15 cellular contexts compared by ENCODE assay signal in the genomic region with DNA sequence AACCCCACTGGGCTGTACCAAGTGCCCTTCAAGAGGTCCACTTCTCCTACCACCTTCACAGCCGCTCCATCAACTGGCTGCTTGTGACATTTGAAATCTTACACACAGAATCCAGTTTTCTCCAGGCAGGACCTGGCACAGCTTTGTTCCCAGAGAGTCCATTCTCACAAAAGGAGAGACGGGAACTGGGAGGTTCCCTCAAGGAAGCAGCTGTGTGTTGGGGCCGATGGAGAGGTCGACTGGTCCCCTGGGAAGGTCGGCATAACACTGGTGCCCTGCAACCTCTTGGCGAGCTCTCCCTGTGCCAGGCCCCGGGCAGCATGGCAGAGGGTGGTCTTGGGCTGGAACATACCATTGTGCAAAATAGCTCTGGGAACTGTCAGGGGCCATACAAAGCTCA. TPM values are rescaled to one million over a fixed set of nuclear protein-coding genes. Genes with fewer than 3 reads are reported as not detected.
DNase-seq lines count a peak whose midpoint lies in the region; ATAC-seq and TF ChIP-seq lines count a peak whose summit lies in the region.
"Had no signal": no experiment of that assay in that cellular context is flagged by ENCODE, and none has a peak within 500 bp of the region (broad histone marks: within the 10 kb centered on the region; RNA-seq: fewer than 3 reads in every experiment).

No MANE protein-coding gene starts in this region.

- H3K36me3 ChIP-seq in DND-41 (ENCODE audit: insufficient read depth, low read length) = no peaks in the 10 kb centered on the region
- H3K36me3 ChIP-seq in heart right ventricle = no peaks in the 10 kb centered on the region
- no peaks in the 10 kb centered on the region for H3K36me3 ChIP-seq in stomach
- H3K36me3 ChIP-seq: pancreas had no signal

- H3K27me3 ChIP-seq in DND-41 (ENCODE audit: insufficient read depth, low read length, poor library complexity) = no peaks in the 10 kb centered on the region
- H3K27me3 ChIP-seq in heart right ventricle = no peaks in the 10 kb centered on the region
- no peaks in the 10 kb centered on the region for H3K27me3 ChIP-seq in stomach
- H3K27me3 ChIP-seq: pancreas had no signal

- no peaks in the 10 kb centered on the region for H3K27me3 Mint-ChIP-seq in activated CD4-positive, alpha-beta memory T cell treated with anti-CD3 and anti-CD28 coated beads, Interleukin-2, amount 10 ng/mL, durations not matched to agents 7 days and 5 days

- H4K20me1 ChIP-seq in DND-41 (ENCODE audit: insufficient read depth, low read length) = peaks cover 91% of the 10 kb centered on the region

- POLR2A ChIA-PET in activated CD4-positive, alpha-beta memory T cell treated with anti-CD3 and anti-CD28 coated beads, Interleukin-2, amount 10 ng/mL, durations not matched to agents 7 days and 5 days (lab: Charles Lee) = interaction anchor here (0.9 to 4.0 kb wide), 2 partner anchors 20 to 57 kb away, joined by 3 to 17 read pairs; a partner anchor contains a TSS

- H3K4me1 ChIP-seq in DND-41 (ENCODE audit: insufficient read depth, low read length) (peaks cover 11% of the 10 kb centered on the region), heart right ventricle (peaks cover 63 to 100% (median 94%) of the 10 kb centered on the region in 9 donors), stomach (peaks cover 83 to 100% (median 97%) of the 10 kb centered on the region in 4 donors)

- intact Hi-C loops in heart right ventricle (cut with DNase I) = loop anchor here in 2 of 10 donors (5.0 kb wide), 2 partner anchors 33 to 38 kb away; no protein-coding TSS in a partner anchor
- intact Hi-C loops in stomach (cut with DNase I; ENCODE audit: low total_unique reads) = no loop called here

- no peaks in the 10 kb centered on the region for H3K9me3 Mint-ChIP-seq in activated CD4-positive, alpha-beta memory T cell treated with anti-CD3 and anti-CD28 coated beads, Interleukin-2, amount 10 ng/mL, durations not matched to agents 7 days and 5 days

- H2AFZ ChIP-seq in DND-41 (ENCODE audit: low read depth, low read length) = no peak overlapping the region

- H3K4me2 ChIP-seq in DND-41 (ENCODE audit: insufficient read depth, low read length) = no peak overlapping the region

- no peak overlapping the region for H3K9ac ChIP-seq in DND-41 (ENCODE audit: low read depth, low read length)

- no peaks in the 10 kb centered on the region for H3K9me3 ChIP-seq in DND-41 (ENCODE audit: insufficient read depth, low read length, severe bottlenecking)
- no peaks in the 10 kb centered on the region for H3K9me3 ChIP-seq in heart right ventricle
- no peaks in the 10 kb centered on the region for H3K9me3 ChIP-seq in stomach
- H3K9me3 ChIP-seq: pancreas had no signal

- 22 to 30% methylated on average over 7 of the region's 7 CpGs for WGBS in heart right ventricle, 2 donors
- 41 to 62% (median 48%) methylated on average over 7 of the region's 7 CpGs for WGBS in stomach, 5 donors

- DNase-seq in DND-41 (no peak), heart right ventricle (peak; percentile 48 to 66), stomach (no peak), GOT3 (lab: John Stamatoyannopoulos, UW) (no peak)
- no peak for DNase-seq in activated CD4-positive, alpha-beta memory T cell treated with anti-CD3 and anti-CD28 coated beads, Interleukin-2, amount 10 ng/mL, durations not matched to agents 7 days and 5 days
- DNase-seq: activated T-cell treated with anti-CD3 and anti-CD28 coated beads, Interleukin-2, amount 50 U/mL, for 48 hours; mesendoderm; NCI-H524 treated with DMSO at 0.1 percent for 48 hours; SHP77; stimulated activated naive CD4-positive, alpha-beta T cell treated with Interleukin-2 at 50 U/mL for 16 hours had no signal

- H3K4me3 ChIP-seq in DND-41 (ENCODE audit: low read depth in 1 of 2, low read length in 2 of 2) (no peak overlapping the region), heart right ventricle (no peak overlapping the region), stomach (no peak overlapping the region)
- H3K4me3 ChIP-seq: pancreas had no signal

- peak overlapping the region; percentile 26 for H3K27ac Mint-ChIP-seq in activated CD4-positive, alpha-beta memory T cell treated with anti-CD3 and anti-CD28 coated beads, Interleukin-2, amount 10 ng/mL, durations not matched to agents 7 days and 5 days

- CTCF ChIA-PET in activated CD4-positive, alpha-beta memory T cell treated with anti-CD3 and anti-CD28 coated beads, Interleukin-2, amount 10 ng/mL, durations not matched to agents 7 days and 5 days (lab: Charles Lee) = interaction anchor here (0.9 to 1.5 kb wide), 3 partner anchors 20 to 89 kb away, joined by 3 to 5 read pairs (median 5); a partner anchor contains a TSS

- 0 out of 2 replicates have a peak overlapping the region, but pooled peaks have one; percentile 21 for H3K27ac ChIP-seq in DND-41 (ENCODE audit: low read length)
- peak overlapping the region in 9 of 10 donors; percentile 40 to 90 (median 66) for H3K27ac ChIP-seq in heart right ventricle
- H3K27ac ChIP-seq in stomach = peak overlapping the region; percentile 12 to 75 (median 73)
- H3K27ac ChIP-seq: epithelial cell of prostate had no signal

- no peak for TF ChIP-seq EP300 in stomach (IDR thresholded peaks at IDR 0.05)

- peaks cover 96% of the 10 kb centered on the region for H3K4me1 Mint-ChIP-seq in activated CD4-positive, alpha-beta memory T cell treated with anti-CD3 and anti-CD28 coated beads, Interleukin-2, amount 10 ng/mL, durations not matched to agents 7 days and 5 days

- no peak for TF ChIP-seq POLR2A in stomach (IDR thresholded peaks at IDR 0.05)

- peaks cover 96% of the 10 kb centered on the region for H3K79me2 ChIP-seq in DND-41 (ENCODE audit: insufficient read depth, low read length)

- no peak for ATAC-seq in DND-41 (ENCODE audit: insufficient read depth, low read depth)
- ATAC-seq in heart right ventricle = peak; percentile 5 to 52 (median 24)
- ATAC-seq in GM18870 (IDR thresholded peaks at IDR 0.05; ENCODE audit: unreplicated experiment) = no peak
- no peak for ATAC-seq in GM21381 (IDR thresholded peaks at IDR 0.05; ENCODE audit: unreplicated experiment)
- ATAC-seq in GM18511 (IDR thresholded peaks at IDR 0.05; ENCODE audit: unreplicated experiment) = no peak

- H3K36me3 Mint-ChIP-seq in activated CD4-positive, alpha-beta memory T cell treated with anti-CD3 and anti-CD28 coated beads, Interleukin-2, amount 10 ng/mL, durations not matched to agents 7 days and 5 days (ENCODE audit: low read depth) = peaks cover 3% of the 10 kb centered on the region

- no peak for TF ChIP-seq CTCF in DND-41 (IDR thresholded peaks at IDR 0.05; ENCODE audit: borderline replicate concordance, extremely low read depth, low read length, poor library complexity, severe bottlenecking)
- no peak for TF ChIP-seq CTCF in heart right ventricle (IDR thresholded peaks at IDR 0.05)
- no peak for TF ChIP-seq CTCF in stomach (IDR thresholded peaks at IDR 0.05)

- no peak overlapping the region for H3K4me3 Mint-ChIP-seq in activated CD4-positive, alpha-beta memory T cell treated with anti-CD3 and anti-CD28 coated beads, Interleukin-2, amount 10 ng/mL, durations not matched to agents 7 days and 5 days

RNA-seq across cellular contexts. Expression of a gene that starts 21.5 kb away (rescaled TPM):
- 10 to 100 TPM; 26.2 to 26.3 TPM for total RNA-seq in activated CD4-positive, alpha-beta memory T cell treated with anti-CD3 and anti-CD28 coated beads, Interleukin-2, amount 10 ng/mL, durations not matched to agents 7 days and 5 days
- total RNA-seq in heart right ventricle = 10 to 100 TPM in 2 of 10 donors, 1 to 10 TPM in 8; 5.7 to 13.1 (median 7.5) TPM
- polyA plus RNA-seq in heart right ventricle = 1 to 10 TPM; 4.0 to 6.7 TPM
- total RNA-seq in stomach = 10 to 100 TPM in 3 of 5 donors, 1 to 10 TPM in 2; 8.0 to 88.7 (median 13.5) TPM
- 10 to 100 TPM in 1 of 3 donors, 1 to 10 TPM in 2; 4.1 to 12.7 (median 8.1) TPM for polyA plus RNA-seq in stomach

RNA-seq across cellular contexts. Expression of a gene that starts 43.0 kb away (rescaled TPM):
- 100 to 1,000 TPM; 263 TPM for total RNA-seq in activated CD4-positive, alpha-beta memory T cell treated with anti-CD3 and anti-CD28 coated beads, Interleukin-2, amount 10 ng/mL, durations not matched to agents 7 days and 5 days
- total RNA-seq in heart right ventricle (100 to 1,000 TPM; 132 to 196 (median 151) TPM), stomach (100 to 1,000 TPM in 4 of 5 donors, 10 to 100 TPM in 1; 87.8 to 819 (median 197) TPM)
- polyA plus RNA-seq in heart right ventricle (100 to 1,000 TPM; 153 to 308 TPM), stomach (100 to 1,000 TPM; 157 to 254 (median 249) TPM)

RNA-seq across cellular contexts. Expression of a gene that starts 57.3 kb away (rescaled TPM):
- total RNA-seq in activated CD4-positive, alpha-beta memory T cell treated with anti-CD3 and anti-CD28 coated beads, Interleukin-2, amount 10 ng/mL, durations not matched to agents 7 days and 5 days = 10 to 100 TPM; 93.0 to 99.1 TPM
- total RNA-seq in heart right ventricle (10 to 100 TPM; 35.6 to 63.9 (median 45.6) TPM), stomach (100 to 1,000 TPM in 2 of 5 donors, 10 to 100 TPM in 3; 30.8 to 513 (median 55.4) TPM)
- polyA plus RNA-seq in heart right ventricle (10 to 100 TPM; 41.2 to 88.6 TPM), stomach (100 to 1,000 TPM in 1 of 3 donors, 10 to 100 TPM in 2; 71.0 to 131 (median 84.5) TPM)

Comparison
In these comparisons a context has a peak if more than half of its experiments do, and no peak if none do; other contexts are left out.
1. ATAC-seq: peak in heart right ventricle (8 of 8); none in DND-41 (single experiment), GM18870 (single experiment), GM21381 (single experiment) and GM18511 (single experiment).
2. DNase-seq: peak in heart right ventricle (2 of 2); none in DND-41 (single experiment), activated CD4-positive, alpha-beta memory T cell treated with anti-CD3 and anti-CD28 coated beads, Interleukin-2, amount 10 ng/mL, durations not matched to agents 7 days and 5 days (single experiment), stomach (single experiment) and GOT3 (single experiment).
3. H3K27ac ChIP-seq: peak in every context shown above with its lines; median percentile 73 in stomach; 66 in heart right ventricle; 21 in DND-41.